ENCODE assay signal across 14 cellular contexts in the genomic region with DNA sequence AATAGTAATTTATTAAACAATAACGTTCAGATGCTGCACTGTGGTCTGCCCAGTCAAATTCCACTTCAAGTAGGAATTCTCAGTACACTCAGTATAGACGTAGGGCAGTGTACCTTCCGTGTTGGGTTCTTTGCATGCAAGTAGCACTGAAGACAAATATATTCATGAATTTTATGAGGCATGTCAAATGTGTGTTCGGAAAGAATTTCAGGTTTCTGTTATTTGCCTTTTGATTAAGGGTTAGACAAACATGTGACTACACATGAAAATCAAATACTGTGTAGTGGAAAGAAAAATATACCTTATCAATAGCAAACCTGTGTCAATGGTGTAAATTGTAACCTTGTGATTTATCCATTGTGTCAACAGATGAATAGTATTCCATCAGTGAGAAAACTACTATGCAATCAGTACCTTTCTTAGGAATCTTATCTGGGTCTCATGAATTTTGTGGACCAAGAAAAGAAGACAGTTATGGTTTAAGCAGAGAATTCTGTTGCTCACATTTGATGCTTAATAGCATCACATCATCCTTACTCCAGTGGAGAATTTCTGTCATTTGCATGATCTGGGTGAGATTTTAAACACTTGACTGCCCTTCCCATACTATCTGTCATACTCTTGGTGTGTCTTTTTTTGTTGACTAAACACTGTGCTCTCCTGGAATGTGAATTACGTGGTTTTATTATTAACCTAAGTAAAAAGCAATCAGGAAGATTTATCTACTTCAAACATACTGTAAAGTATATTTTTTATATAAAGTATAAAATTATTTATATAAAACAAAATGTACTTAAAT. TPM values are rescaled to one million over a fixed set of nuclear protein-coding genes. Genes with fewer than 3 reads are reported as not detected.
DNase-seq lines count a peak whose midpoint lies in the region; ATAC-seq, FAIRE-seq and TF ChIP-seq lines count a peak whose summit lies in the region.
"Had no signal": no experiment of that assay in that cellular context is flagged by ENCODE, and none has a peak within 500 bp of the region (broad histone marks: within the 10 kb centered on the region; RNA-seq: fewer than 3 reads in every experiment).

No MANE protein-coding gene starts in this region.

- H2BK120ac ChIP-seq in H1 (replicated peaks; ENCODE audit: low read depth, low read length), result no peak overlapping the region

- no peak for DNase-seq in H1 (ENCODE audit: low read depth in 1 of 2, low spot score in 2 of 2)
- DNase-seq in HepG2 (ENCODE audit: low spot score), result peak; percentile 17
- DNase-seq in breast epithelium (ENCODE audit: low spot score in 2 of 2), result no peak
- no peak for DNase-seq in activated CD4-positive, alpha-beta T cell treated with anti-CD3 and anti-CD28 coated beads for 4 hours
- DNase-seq in cortex of kidney (lab: John Stamatoyannopoulos, UW), result no peak
- DNase-seq in NCI-H345 (lab: John Stamatoyannopoulos, UW), result no peak
- DNase-seq: H9, NCI-H1930, NCI-H524, Right ventricle myocardium superior, SK-N-SH had no signal

- no TSS peak for BruUV-seq in HepG2 (replicated peaks; lab: Mats Ljungman, UMichigan)

- no peak overlapping the region for H4K91ac ChIP-seq in H1 (replicated peaks; ENCODE audit: insufficient read length, low read length)

- H2BK20ac ChIP-seq in H1 (ENCODE audit: low read length), result no peak overlapping the region

- H3K23ac ChIP-seq in H1 (ENCODE audit: insufficient read length), result no peak overlapping the region

- CTCF ChIA-PET in HEK293 (lab: Yijun Ruan, JAX) (no interaction called here), H1 (lab: Charles Lee; ENCODE audit: partially characterized antibody) (interaction anchor here (0.9 kb wide), 1 partner anchor 13 kb away, joined by 3 read pairs; a partner anchor contains a TSS), HepG2 (lab: Yijun Ruan, JAX; ENCODE audit: low intra/inter-chr PET ratio, low total read pairs) (no interaction called here)

- H3K79me1 ChIP-seq in H1 (ENCODE audit: low read depth, low read length), result no peaks in the 10 kb centered on the region

- H4K5ac ChIP-seq in H1 (ENCODE audit: insufficient read length, low read depth, low read length), result no peak overlapping the region

- H3K9me3 ChIP-seq in HEK293 (ENCODE audit: control insufficient read depth, insufficient read depth, low read depth, low read length) (no peaks in the 10 kb centered on the region), H1 (ENCODE audit: insufficient read depth in 2 of 2, low read depth in 1 of 2, low read length in 1 of 2) (no peaks in the 10 kb centered on the region), HepG2 (ENCODE audit: low read length) (no peaks in the 10 kb centered on the region), breast epithelium (no peaks in the 10 kb centered on the region)
- H3K9me3 ChIP-seq: SK-N-SH had no signal

- H2BK5ac ChIP-seq in H1 (ENCODE audit: low read depth, low read length), result no peak overlapping the region

- POLR2A ChIA-PET in HEK293 (lab: Yijun Ruan, JAX), result no interaction called here
- POLR2A ChIA-PET in H1 (lab: Charles Lee; ENCODE audit: partially characterized antibody), result no interaction called here
- POLR2A ChIA-PET in HepG2 (lab: Yijun Ruan, JAX), result no interaction called here

- no peak for TF ChIP-seq EP300 in H1 (IDR thresholded peaks at IDR 0.05; ENCODE audit: borderline replicate concordance in 1 of 2, low read depth in 2 of 2, low read length in 2 of 2)
- no peak for TF ChIP-seq EP300 in HepG2 (IDR thresholded peaks at IDR 0.05; ENCODE audit: low read depth in 2 of 2, low read length in 2 of 2)
- no peak for TF ChIP-seq EP300 in HepG2 (CRISPR knock-in tag; IDR thresholded peaks at IDR 0.05; ENCODE audit: borderline replicate concordance)

- TF ChIP-seq RAD21 in H1 (IDR thresholded peaks at IDR 0.05 in 1 of 2, conservative IDR thresholded peaks at IDR 0.05 in 1 of 2; ENCODE audit: low read depth in 2 of 2, low read length in 2 of 2) (no peak), HepG2 (CRISPR knock-in tag; IDR thresholded peaks at IDR 0.05) (no peak)

- no peaks in the 10 kb centered on the region for H4K20me1 ChIP-seq in H1 (replicated peaks in 1 of 2; ENCODE audit: control insufficient read depth in 1 of 2, insufficient read depth in 2 of 2, low read length in 2 of 2)
- no peaks in the 10 kb centered on the region for H4K20me1 ChIP-seq in HepG2 (ENCODE audit: insufficient read depth, low read length)

- H3K23me2 ChIP-seq in H1 (ENCODE audit: low read depth, low read length), result no peaks in the 10 kb centered on the region

- H2AK5ac ChIP-seq in H1 (ENCODE audit: low read depth, low read length), result no peak overlapping the region

- H3K79me2 ChIP-seq in H1 (ENCODE audit: control insufficient read depth in 1 of 2, insufficient read depth in 2 of 2, low read length in 2 of 2) (no peaks in the 10 kb centered on the region), HepG2 (ENCODE audit: insufficient read depth, low read length) (no peaks in the 10 kb centered on the region)

- WGBS in H1 (ENCODE audit: extremely low coverage in 1 of 2, insufficient coverage in 1 of 2, insufficient read length in 1 of 2, insufficient replicate concordance in 2 of 2, low coverage in 1 of 2, low lambda C conversion rate in 2 of 2, missing lambda C conversion rate in 1 of 2), 2 experiments, result 85% methylated on average over 5 of the region's 5 CpGs; no CpG with 5 or more reads in 1 of the 2 experiments
- WGBS in HepG2 (ENCODE audit: low lambda C conversion rate), result 71% methylated on average over 5 of the region's 5 CpGs

- no peak overlapping the region for H3K9ac ChIP-seq in H1 (replicated peaks in 1 of 4; ENCODE audit: extremely low read depth in 1 of 4, low read depth in 3 of 4, low read length in 3 of 4)
- H3K9ac ChIP-seq in HepG2 (ENCODE audit: insufficient read depth, low read depth, low read length), result no peak overlapping the region
- H3K9ac ChIP-seq: SK-N-SH had no signal

- no peak for ATAC-seq in HepG2
- ATAC-seq: Panc1 had no signal

- no peak overlapping the region for H2BK15ac ChIP-seq in H1 (ENCODE audit: low read length)

- FAIRE-seq in H1 (lab: Jason Lieb, UNC) (peak; percentile 32), HepG2 (lab: Jason Lieb, UNC) (no peak)

- TF ChIP-seq CTCF in 22Rv1 (IDR thresholded peaks at IDR 0.05) (no peak), HEK293 (tag by site-specific recombination; IDR thresholded peaks at IDR 0.05) (no peak), H1 (IDR thresholded peaks at IDR 0.05; ENCODE audit: control extremely low read depth in 1 of 3, insufficient read depth in 1 of 3, low read depth in 1 of 3, low read length in 3 of 3) (no peak), HepG2 (CRISPR knock-in tag; IDR thresholded peaks at IDR 0.05) (no peak), breast epithelium (IDR thresholded peaks at IDR 0.05) (no peak)

- H2BK12ac ChIP-seq in H1 (ENCODE audit: low read depth, low read length), result no peak overlapping the region

- H3K56ac ChIP-seq in H1 (replicated peaks; ENCODE audit: insufficient read length, low read depth, low read length), result no peak overlapping the region

- no peak for TF ChIP-seq POLR2A in H1 (IDR thresholded peaks at IDR 0.05; ENCODE audit: control extremely low read depth in 1 of 2, low read depth in 2 of 2, low read length in 2 of 2)
- no peak for TF ChIP-seq POLR2A in HepG2 (IDR thresholded peaks at IDR 0.05; ENCODE audit: insufficient read depth in 1 of 2, low read depth in 2 of 2, low read length in 2 of 2)
- no peak for TF ChIP-seq POLR2A in breast epithelium (IDR thresholded peaks at IDR 0.05)

- in situ Hi-C loops in HepG2 (cut with HindIII; ENCODE audit: extremely low pct_ligation_motif_present, low pct_unique_long_range_greater_than_20kb), result no loop called here

- H3K4me3 ChIP-seq in HEK293 (ENCODE audit: low read depth, low read length) (no peak overlapping the region), H1 (ENCODE audit: extremely low read depth in 1 of 4, insufficient read depth in 2 of 4, low read depth in 3 of 4, low read length in 4 of 4) (no peak overlapping the region), HepG2 (replicated peaks in 1 of 3; ENCODE audit: insufficient read depth in 1 of 3, low read depth in 2 of 3, low read length in 3 of 3) (no peak overlapping the region), breast epithelium (no peak overlapping the region)

- H3K4ac ChIP-seq in H1 (replicated peaks; ENCODE audit: insufficient read length, low read depth, low read length), result no peak overlapping the region

- no peak overlapping the region for H2AFZ ChIP-seq in H1 (ENCODE audit: low read length)
- H2AFZ ChIP-seq in HepG2 (ENCODE audit: low read length), result no peak overlapping the region

- intact Hi-C loops in HepG2 (cut with micrococcal nuclease; ENCODE audit: unreplicated experiment), result no loop called here
- intact Hi-C loops in breast epithelium (cut with DNase I; ENCODE audit: low total_unique reads), result no loop called here

- H3K27ac ChIP-seq in 22Rv1, result peak overlapping the region; percentile 19; the same call in 1 of the 2 replicates
- H3K27ac ChIP-seq in HEK293 (ENCODE audit: extremely low read depth, low read depth, low read length), result no peak overlapping the region
- H3K27ac ChIP-seq in H1 (ENCODE audit: low read depth, low read length), result no peak overlapping the region
- no peak overlapping the region for H3K27ac ChIP-seq in HepG2 (ENCODE audit: extremely low read length, insufficient read depth, low read length)
- no peak overlapping the region for H3K27ac ChIP-seq in breast epithelium

- peaks cover 27% of the 10 kb centered on the region for H3K4me1 ChIP-seq in HEK293 (ENCODE audit: control insufficient read depth, insufficient read depth, low read length)
- H3K4me1 ChIP-seq in H1 (replicated peaks in 1 of 4; ENCODE audit: control insufficient read depth in 3 of 4, insufficient read depth in 4 of 4, low read length in 3 of 4), result peaks cover 0 to 5% (median 0%) of the 10 kb centered on the region in 4 experiments; a peak in 1 of 7 replicates
- peaks cover 21% of the 10 kb centered on the region for H3K4me1 ChIP-seq in HepG2 (ENCODE audit: insufficient read depth, low read length)
- H3K4me1 ChIP-seq in breast epithelium, result no peaks in the 10 kb centered on the region

- H3K36me3 ChIP-seq in HEK293 (ENCODE audit: control insufficient read depth in 2 of 2, insufficient read depth in 1 of 2, low read length in 2 of 2) (peaks cover 0 to 10% of the 10 kb centered on the region in 2 experiments; a peak in 2 of 3 replicates), H1 (ENCODE audit: control insufficient read depth in 2 of 4, insufficient read depth in 4 of 4, low read length in 3 of 4) (no peaks in the 10 kb centered on the region), HepG2 (replicated peaks in 1 of 2; ENCODE audit: control insufficient read depth in 1 of 2, insufficient read depth in 2 of 2, low read length in 2 of 2) (no peaks in the 10 kb centered on the region; a peak in 1 of 5 replicates), breast epithelium (no peaks in the 10 kb centered on the region)

- H3K18ac ChIP-seq in H1 (ENCODE audit: extremely low read depth, low read length), result no peak overlapping the region

- H3K27me3 ChIP-seq in H1 (replicated peaks in 1 of 4; ENCODE audit: control insufficient read depth in 3 of 4, extremely low read depth in 1 of 4, insufficient read depth in 3 of 4, low read length in 3 of 4) (no peaks in the 10 kb centered on the region), HepG2 (ENCODE audit: control insufficient read depth in 1 of 2, insufficient read depth in 2 of 2, low read length in 2 of 2) (no peaks in the 10 kb centered on the region), breast epithelium (no peaks in the 10 kb centered on the region)

- H4K8ac ChIP-seq in H1 (ENCODE audit: extremely low read depth, insufficient read depth, low read length), result no peak overlapping the region

- H3K4me2 ChIP-seq in H1 (ENCODE audit: insufficient read depth in 1 of 2, low read depth in 2 of 2, low read length in 2 of 2), result no peak overlapping the region
- no peak overlapping the region for H3K4me2 ChIP-seq in HepG2 (ENCODE audit: low read depth, low read length)
- H3K4me2 ChIP-seq: SK-N-SH had no signal

- H3K14ac ChIP-seq in H1 (ENCODE audit: insufficient read length), result no peak overlapping the region

RNA-seq across cellular contexts. Expression of a gene that starts 13.3 kb away (rescaled TPM):
- total RNA-seq in H1 (2021; fragmentation: NEBNext Ultra II Directional; extraction: Animal tissue kit (Norgen Biotek cat#: 25700)), result 15.2 and 16.8 TPM in 2 replicates
- polyA plus RNA-seq in H1 (2011; rRNA removed), result 14.4 and 17.3 TPM in 2 replicates
- polyA plus RNA-seq in H1 (2011; cell fraction: cytosol; rRNA removed), result 10.7 TPM
- polyA plus RNA-seq in H1 (2011; cell fraction: nucleus; rRNA removed), result 31.8 TPM
- 6.6 to 7.9 TPM (median 7.1 TPM) in 4 replicates for polyA plus RNA-seq in H1 (2012, experiment 1 of 2)
- 1.6 TPM for polyA plus RNA-seq in H1 (2012, experiment 2 of 2)
- 21.9 TPM for polyA plus RNA-seq in H1 (2013, experiment 1 of 2)
- 22.0 TPM for polyA plus RNA-seq in H1 (2013, experiment 2 of 2)
- 24.2 and 26.5 TPM in 2 replicates for polyA minus RNA-seq in H1 (2011; rRNA and poly(A)+ RNA removed)
- polyA minus RNA-seq in H1 (2011; cell fraction: cytosol; rRNA and poly(A)+ RNA removed), result 15.2 TPM
- 86.3 TPM for polyA minus RNA-seq in H1 (2011; cell fraction: nucleus; rRNA and poly(A)+ RNA removed)
- total RNA-seq in HepG2 (2016; rRNA removed; fragmentation: Illumina TruSeq; extraction: Trizol), result 4.8 and 9.3 TPM in 2 replicates
- total RNA-seq in HepG2 (2016; cell fraction: cytosol; rRNA removed; fragmentation: Illumina TruSeq; extraction: Trizol; ENCODE audit: low read depth), result 5.9 and 8.4 TPM in 2 replicates
- 4.5 and 9.3 TPM in 2 replicates for total RNA-seq in HepG2 (2016; cell fraction: insoluble cytoplasmic fraction; rRNA removed; fragmentation: Illumina TruSeq; extraction: Trizol)
- 4.9 and 5.4 TPM in 2 replicates for total RNA-seq in HepG2 (2016; cell fraction: membrane; rRNA removed; fragmentation: Illumina TruSeq; extraction: Trizol)
- 21.1 and 23.8 TPM in 2 replicates for total RNA-seq in HepG2 (2016; cell fraction: nucleus; rRNA removed; fragmentation: Illumina TruSeq; extraction: Trizol)
- 6.4 and 7.7 TPM in 2 replicates for polyA plus RNA-seq in HepG2 (2011; rRNA removed)
- polyA plus RNA-seq in HepG2 (2011; cell fraction: cytosol; rRNA removed), result 3.7 and 4.0 TPM in 2 replicates
- polyA plus RNA-seq in HepG2 (2011; cell fraction: nucleus; rRNA removed), result 10.9 and 12.3 TPM in 2 replicates
- polyA plus RNA-seq in HepG2 (2012), result 6.4 and 7.3 TPM in 2 replicates
- polyA plus RNA-seq in HepG2 (2016; cell fraction: cytosol; fragmentation: Illumina TruSeq; extraction: Trizol; ENCODE audit: low read depth), result 0.45 and 0.50 TPM in 2 replicates
- polyA plus RNA-seq in HepG2 (2016; cell fraction: insoluble cytoplasmic fraction; fragmentation: Illumina TruSeq; extraction: Trizol; ENCODE audit: low read depth), result 3.0 and 3.8 TPM in 2 replicates
- 1.4 and 1.7 TPM in 2 replicates for polyA plus RNA-seq in HepG2 (2016; cell fraction: membrane; fragmentation: Illumina TruSeq; extraction: Trizol; ENCODE audit: low read depth)
- polyA plus RNA-seq in HepG2 (2016; cell fraction: nucleus; fragmentation: Illumina TruSeq; extraction: Trizol; ENCODE audit: insufficient read depth, low read depth), result 16.9 and 17.4 TPM in 2 replicates
- polyA minus RNA-seq in HepG2 (2011; rRNA and poly(A)+ RNA removed; ENCODE audit: low replicate concordance), result 14.5 and 28.6 TPM in 2 replicates
- polyA minus RNA-seq in HepG2 (2011; cell fraction: cytosol; rRNA and poly(A)+ RNA removed), result 6.8 and 8.1 TPM in 2 replicates
- 55.3 and 63.6 TPM in 2 replicates for polyA minus RNA-seq in HepG2 (2011; cell fraction: nucleus; rRNA and poly(A)+ RNA removed)
- total RNA-seq in breast epithelium, result 10 to 100 TPM; 21.3 to 41.9 (median 26.9) TPM
